Comparison of ENCODE assay signal across 8 cellular contexts in the genomic region with DNA sequence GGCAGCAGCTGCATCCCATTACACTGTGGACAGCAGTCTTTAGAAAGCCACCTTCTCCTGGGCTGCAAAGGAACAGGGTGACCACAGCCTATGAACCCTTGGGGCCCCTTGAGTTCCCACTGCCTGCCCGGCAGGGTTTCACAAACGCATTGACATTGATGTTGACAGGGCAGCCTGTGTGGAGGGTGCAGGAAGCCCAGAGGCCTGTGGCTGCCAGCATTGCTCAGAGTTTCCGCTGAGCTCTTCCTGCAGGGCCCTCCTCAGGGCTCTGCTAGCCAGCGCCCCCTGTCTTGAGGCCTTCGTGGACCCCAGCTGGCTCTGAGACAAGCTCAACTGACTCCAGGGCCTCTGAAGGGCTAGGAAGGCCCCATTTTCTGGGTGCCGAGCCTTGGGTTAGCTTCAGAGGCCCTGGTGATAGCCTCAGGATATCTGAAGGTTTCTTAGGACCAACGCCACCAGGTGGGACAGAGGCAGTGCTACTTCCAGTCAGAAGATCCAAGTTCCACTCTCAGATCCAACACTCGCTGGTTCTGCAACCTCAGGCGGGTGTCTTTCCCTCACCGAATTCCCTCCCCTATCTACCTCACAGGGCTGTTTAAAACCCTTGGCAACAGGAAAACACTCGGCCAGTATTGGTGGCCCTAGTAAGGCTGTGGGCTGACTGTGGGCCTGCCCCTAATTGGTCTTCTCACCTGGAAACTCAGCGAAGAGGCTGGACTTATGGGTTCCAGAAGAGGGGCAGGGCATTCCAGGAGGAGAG. TPM values are rescaled to one million over a fixed set of nuclear protein-coding genes. Genes with fewer than 3 reads are reported as not detected.
A peak's percentile ranks its signal among the peaks of the same experiment; 100 is the strongest.
DNase-seq lines count a peak whose midpoint lies in the region; ATAC-seq and TF ChIP-seq lines count a peak whose summit lies in the region.

No MANE protein-coding gene starts in this region.

- POLR2A ChIA-PET in activated B cell treated with CpG ODN at 0.5 μM for 24 hours (lab: Charles Lee), result interaction anchor here (0.6 kb wide), 1 partner anchor 668 kb away, joined by 6 read pairs; no protein-coding TSS in a partner anchor

- CTCF ChIA-PET in activated B cell treated with CpG ODN at 0.5 μM for 24 hours (lab: Charles Lee), result interaction anchor here (0.6 to 3.9 kb wide), 8 partner anchors 14 to 193 kb away, joined by 3 to 16 read pairs (median 3); a partner anchor contains a TSS

- H3K4me1 Mint-ChIP-seq in activated B cell treated with CpG ODN at 0.5 μM for 24 hours, result peaks cover 5% of the 10 kb centered on the region
- H3K4me1 Mint-ChIP-seq in central memory CD8-positive, alpha-beta T cell, result peaks cover 42% of the 10 kb centered on the region

- TF ChIP-seq CTCF in activated B cell treated with CpG ODN at 0.5 μM for 24 hours (IDR thresholded peaks at IDR 0.05), result no peak

- no peak for DNase-seq in activated B cell treated with CpG ODN at 0.5 μM for 24 hours
- peak; percentile 58 to 61 for DNase-seq in central memory CD8-positive, alpha-beta T cell (ENCODE audit: low spot score in 2 of 2)
- peak; percentile 89 for DNase-seq in mesenteric fat pad (ENCODE audit: low spot score)
- peak; percentile 77 to 89 for DNase-seq in stimulated activated CD8-positive, alpha-beta memory T cell treated with anti-CD3 and anti-CD28 coated beads, Interleukin-7, amount 100 ng/mL, for 48 hours (ENCODE audit: extremely low read depth in 1 of 2, low read depth in 1 of 2)
- no peak for DNase-seq in dedifferentiated amniotic fluid mesenchymal stem cell (ENCODE audit: extremely low spot score)

- H3K36me3 Mint-ChIP-seq in activated B cell treated with CpG ODN at 0.5 μM for 24 hours (ENCODE audit: low read depth), result no peaks in the 10 kb centered on the region
- H3K36me3 Mint-ChIP-seq in central memory CD8-positive, alpha-beta T cell (ENCODE audit: insufficient read depth), result peaks cover 5% of the 10 kb centered on the region

- H3K27me3 Mint-ChIP-seq in activated B cell treated with CpG ODN at 0.5 μM for 24 hours, result peaks cover 8% of the 10 kb centered on the region
- H3K27me3 Mint-ChIP-seq in central memory CD8-positive, alpha-beta T cell, result no peaks in the 10 kb centered on the region

- no peaks in the 10 kb centered on the region for H3K9me3 Mint-ChIP-seq in activated B cell treated with CpG ODN at 0.5 μM for 24 hours
- H3K9me3 Mint-ChIP-seq in central memory CD8-positive, alpha-beta T cell, result no peaks in the 10 kb centered on the region

- intact Hi-C loops in activated B cell treated with CpG ODN at 0.5 μM for 24 hours (cut with micrococcal nuclease), result no loop called here

- ATAC-seq in GM19025 (IDR thresholded peaks at IDR 0.05; ENCODE audit: low read depth, unreplicated experiment), result peak; percentile 70
- ATAC-seq in HG03521 (IDR thresholded peaks at IDR 0.05; ENCODE audit: unreplicated experiment), result peak; percentile 61
- ATAC-seq in activated B cell treated with CpG ODN at 0.5 μM for 24 hours (ENCODE audit: low read depth), result peak; percentile 89
- ATAC-seq in central memory CD8-positive, alpha-beta T cell (replicated peaks; ENCODE audit: extremely low read depth, poor library complexity, severe bottlenecking), result peak; percentile 87
- ATAC-seq in HG03565 (IDR thresholded peaks at IDR 0.05; ENCODE audit: unreplicated experiment), result no peak

- H3K4me3 Mint-ChIP-seq in activated B cell treated with CpG ODN at 0.5 μM for 24 hours, result no peak overlapping the region
- H3K4me3 Mint-ChIP-seq in central memory CD8-positive, alpha-beta T cell, result peak overlapping the region; percentile 20

- no peak overlapping the region for H3K27ac Mint-ChIP-seq in activated B cell treated with CpG ODN at 0.5 μM for 24 hours
- peak overlapping the region; percentile 59 for H3K27ac Mint-ChIP-seq in central memory CD8-positive, alpha-beta T cell (ENCODE audit: low read depth)

RNA-seq across cellular contexts. Expression of a gene that starts 27.2 kb away (rescaled TPM):
- total RNA-seq in activated B cell treated with CpG ODN at 0.5 μM for 24 hours (not detected in 2 replicates), mesenteric fat pad (0.58 TPM)

RNA-seq across cellular contexts. Expression of a gene that starts 50.1 kb away (rescaled TPM):
- 0.55 and 0.61 TPM in 2 replicates for total RNA-seq in activated B cell treated with CpG ODN at 0.5 μM for 24 hours
- 16.0 TPM for total RNA-seq in mesenteric fat pad

Comparison
In these comparisons a context has a peak if more than half of its experiments do, and no peak if none do; other contexts are left out.
1. DNase-seq: peak in central memory CD8-positive, alpha-beta T cell (2 of 2), mesenteric fat pad (single experiment) and stimulated activated CD8-positive, alpha-beta memory T cell treated with anti-CD3 and anti-CD28 coated beads, Interleukin-7, amount 100 ng/mL, for 48 hours (2 of 2); none in activated B cell treated with CpG ODN at 0.5 μM for 24 hours (single experiment) and dedifferentiated amniotic fluid mesenchymal stem cell (single experiment).
2. RNA of a gene that starts 50.1 kb away (total RNA-seq): 16.0 TPM in mesenteric fat pad (single experiment); 0.55 to 0.61 TPM in activated B cell treated with CpG ODN at 0.5 μM for 24 hours; every median in the first group is over 10 times any median in the second.